Comparison of ENCODE assay signal across 10 cellular contexts in genomic region chr11:67271212-67271547, GRCh38. TPM values are rescaled to one million over a fixed set of nuclear protein-coding genes. Genes with fewer than 3 reads are reported as not detected.
DNase-seq lines count a peak whose midpoint lies in the region; ATAC-seq and TF ChIP-seq lines count a peak whose summit lies in the region.
"Had no signal": no experiment of that assay in that cellular context is flagged by ENCODE, and none has a peak within 500 bp of the region (broad histone marks: within the 10 kb centered on the region; RNA-seq: fewer than 3 reads in every experiment).

No MANE protein-coding gene starts in this region.

- ATAC-seq in CD4-positive, CD25-positive, alpha-beta regulatory T cell (ENCODE audit: low read depth in 2 of 2): no peak
- no peak for ATAC-seq in HG03342 (IDR thresholded peaks at IDR 0.05; ENCODE audit: unreplicated experiment)
- ATAC-seq: left colon had no signal

- H3K27me3 Mint-ChIP-seq in CD4-positive, CD25-positive, alpha-beta regulatory T cell: peaks cover 5% of the 10 kb centered on the region
- peaks cover 2% of the 10 kb centered on the region for H3K27me3 Mint-ChIP-seq in nephron progenitor cell (ENCODE audit: low read depth, poor library complexity)

- TF ChIP-seq CTCF in colonic mucosa (IDR thresholded peaks at IDR 0.05) (no peak), nephron progenitor cell (IDR thresholded peaks at IDR 0.05) (no peak)

- H3K9me3 Mint-ChIP-seq in CD4-positive, CD25-positive, alpha-beta regulatory T cell: no peaks in the 10 kb centered on the region
- no peaks in the 10 kb centered on the region for H3K9me3 Mint-ChIP-seq in nephron progenitor cell

- H3K36me3 Mint-ChIP-seq in CD4-positive, CD25-positive, alpha-beta regulatory T cell: peaks cover 28% of the 10 kb centered on the region
- no peaks in the 10 kb centered on the region for H3K36me3 Mint-ChIP-seq in nephron progenitor cell (ENCODE audit: low read depth)

- H3K9me3 ChIP-seq in CD4-positive, CD25-positive, alpha-beta regulatory T cell (ENCODE audit: control insufficient read depth in 2 of 2, low read length in 2 of 2): no peaks in the 10 kb centered on the region
- no peaks in the 10 kb centered on the region for H3K9me3 ChIP-seq in KOPT-K1 (ENCODE audit: insufficient read depth, low read length, poor library complexity, severe bottlenecking)
- no peaks in the 10 kb centered on the region for H3K9me3 ChIP-seq in colonic mucosa
- H3K9me3 ChIP-seq: testis had no signal

- peaks cover 90% of the 10 kb centered on the region for H3K4me1 ChIP-seq in CD4-positive, CD25-positive, alpha-beta regulatory T cell (ENCODE audit: control insufficient read depth, insufficient read depth, low read length, poor library complexity, severe bottlenecking)
- peaks cover 43% of the 10 kb centered on the region for H3K4me1 ChIP-seq in colonic mucosa

- peaks cover 7 to 87% (median 40%) of the 10 kb centered on the region in 4 donors for H3K4me1 Mint-ChIP-seq in CD4-positive, CD25-positive, alpha-beta regulatory T cell
- H3K4me1 Mint-ChIP-seq in nephron progenitor cell: peaks cover 70% of the 10 kb centered on the region

- intact Hi-C loops in colonic mucosa (cut with DNase I): no loop called here

- H3K4me3 ChIP-seq in CD4-positive, CD25-positive, alpha-beta regulatory T cell (ENCODE audit: low read depth, low read length): peak overlapping the region; percentile 91
- H3K4me3 ChIP-seq in colonic mucosa: no peak overlapping the region
- H3K4me3 ChIP-seq: testis had no signal

- peaks cover 14% of the 10 kb centered on the region for H3K36me3 ChIP-seq in CD4-positive, CD25-positive, alpha-beta regulatory T cell (ENCODE audit: control insufficient read depth, insufficient read depth, low read length)
- peaks cover 71% of the 10 kb centered on the region for H3K36me3 ChIP-seq in KOPT-K1 (ENCODE audit: insufficient read depth, low read length)
- H3K36me3 ChIP-seq in colonic mucosa: peaks cover 4% of the 10 kb centered on the region

- peak overlapping the region; percentile 80 for H3K27ac ChIP-seq in CD4-positive, CD25-positive, alpha-beta regulatory T cell (ENCODE audit: insufficient read depth, low read length, poor library complexity, severe bottlenecking)
- H3K27ac ChIP-seq in KOPT-K1 (ENCODE audit: low read depth, low read length, poor library complexity, severe bottlenecking) (peak overlapping the region; percentile 100), colonic mucosa (peak overlapping the region; percentile 84)

- H3K9ac ChIP-seq in colonic mucosa (ENCODE audit: low read depth in 2 of 2, low read length in 2 of 2): peak overlapping the region in 1 of 2 donors; percentile 95

- peak overlapping the region; percentile 95 to 99 (median 95) for H3K27ac Mint-ChIP-seq in CD4-positive, CD25-positive, alpha-beta regulatory T cell
- H3K27ac Mint-ChIP-seq in nephron progenitor cell: no peak overlapping the region

- no peaks in the 10 kb centered on the region for H3K27me3 ChIP-seq in CD4-positive, CD25-positive, alpha-beta regulatory T cell (ENCODE audit: control insufficient read depth, insufficient read depth, low read length)
- H3K27me3 ChIP-seq in colonic mucosa: no peaks in the 10 kb centered on the region
- H3K27me3 ChIP-seq: testis had no signal

- peak overlapping the region; percentile 97 to 99 (median 98) for H3K4me3 Mint-ChIP-seq in CD4-positive, CD25-positive, alpha-beta regulatory T cell
- peak overlapping the region; percentile 80 for H3K4me3 Mint-ChIP-seq in nephron progenitor cell

- DNase-seq in CD4-positive, CD25-positive, alpha-beta regulatory T cell: no peak
- no peak for DNase-seq in colonic mucosa
- no peak for DNase-seq in nephron progenitor cell
- no peak for DNase-seq in A172 (ENCODE audit: low spot score)
- no peak for DNase-seq in stimulated activated naive CD4-positive, alpha-beta T cell treated with Interleukin-2 at 50 U/mL for 16 hours (lab: John Stamatoyannopoulos, UW)
- no peak for DNase-seq in NCI-H187 treated with DMSO at 0.1 percent for 48 hours (lab: John Stamatoyannopoulos, UW)
- DNase-seq: testis had no signal

RNA-seq across cellular contexts. Expression of gene GRK2, which starts 4.9 kb away (rescaled TPM):
- 295 TPM for total RNA-seq in CD4-positive, CD25-positive, alpha-beta regulatory T cell
- 10 to 100 TPM; 13.2 to 27.8 (median 19.3) TPM for polyA plus RNA-seq in CD4-positive, CD25-positive, alpha-beta regulatory T cell
- total RNA-seq in colonic mucosa: 100 to 1,000 TPM; 108 to 137 TPM
- 40.3 and 44.6 TPM in 2 replicates for total RNA-seq in A172 (2014; rRNA removed; shearing (Covaris generic))

RNA-seq across cellular contexts. Expression of gene ANKRD13D, which starts 17.9 kb away (rescaled TPM):
- 158 TPM for total RNA-seq in CD4-positive, CD25-positive, alpha-beta regulatory T cell
- polyA plus RNA-seq in CD4-positive, CD25-positive, alpha-beta regulatory T cell: 10 to 100 TPM in 3 of 4 donors, 1 to 10 TPM in 1; 9.5 to 18.9 (median 12.6) TPM
- total RNA-seq in colonic mucosa: 10 to 100 TPM; 18.8 to 39.5 TPM
- total RNA-seq in A172 (2014; rRNA removed; shearing (Covaris generic)): 25.4 and 51.8 TPM in 2 replicates

RNA-seq across cellular contexts. Expression of gene SSH3, which starts 32.1 kb away (rescaled TPM):
- total RNA-seq in CD4-positive, CD25-positive, alpha-beta regulatory T cell: 24.4 TPM
- 1 to 10 TPM; 2.3 to 7.1 (median 3.1) TPM for polyA plus RNA-seq in CD4-positive, CD25-positive, alpha-beta regulatory T cell
- total RNA-seq in colonic mucosa: 10 to 100 TPM; 69.7 to 81.7 TPM
- total RNA-seq in A172 (2014; rRNA removed; shearing (Covaris generic)): 3.2 and 10.0 TPM in 2 replicates
